1 cellular context compared by ENCODE assay signal in genomic region chr17:41812176-41813038, GRCh38.
TF ChIP-seq lines count a peak whose summit lies in the region.

A gene with protein sequence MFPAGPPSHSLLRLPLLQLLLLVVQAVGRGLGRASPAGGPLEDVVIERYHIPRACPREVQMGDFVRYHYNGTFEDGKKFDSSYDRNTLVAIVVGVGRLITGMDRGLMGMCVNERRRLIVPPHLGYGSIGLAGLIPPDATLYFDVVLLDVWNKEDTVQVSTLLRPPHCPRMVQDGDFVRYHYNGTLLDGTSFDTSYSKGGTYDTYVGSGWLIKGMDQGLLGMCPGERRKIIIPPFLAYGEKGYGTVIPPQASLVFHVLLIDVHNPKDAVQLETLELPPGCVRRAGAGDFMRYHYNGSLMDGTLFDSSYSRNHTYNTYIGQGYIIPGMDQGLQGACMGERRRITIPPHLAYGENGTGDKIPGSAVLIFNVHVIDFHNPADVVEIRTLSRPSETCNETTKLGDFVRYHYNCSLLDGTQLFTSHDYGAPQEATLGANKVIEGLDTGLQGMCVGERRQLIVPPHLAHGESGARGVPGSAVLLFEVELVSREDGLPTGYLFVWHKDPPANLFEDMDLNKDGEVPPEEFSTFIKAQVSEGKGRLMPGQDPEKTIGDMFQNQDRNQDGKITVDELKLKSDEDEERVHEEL (plus strand): TSS chr17:41813004. CDS start chr17:41813035, 31 bp downstream.

TF ChIP-seq in A549, 52 proteins besides CTCF, POLR2A, EP300 and RAD21 (continued from another document):
- TF ChIP-seq REST (IDR thresholded peaks at IDR 0.05) (no peak), HOXA7 (CRISPR knock-in tag; IDR thresholded peaks at IDR 0.05) (no peak), POLR2AphosphoS2 (conservative IDR thresholded peaks at IDR 0.05; ENCODE audit: low read length) (no peak), CBX2 (IDR thresholded peaks at IDR 0.05; ENCODE audit: borderline replicate concordance, low read depth) (no peak), JUN (IDR thresholded peaks at IDR 0.05) (peak; percentile 39 to 89; a peak in 2 of 5 replicates), FOXS1 (CRISPR knock-in tag; IDR thresholded peaks at IDR 0.05) (0 out of 2 replicates have a peak, but pooled peaks have one; percentile 16), EHF (CRISPR knock-in tag; IDR thresholded peaks at IDR 0.05) (no peak), NR3C1 (IDR thresholded peaks at IDR 0.05) (no peak), BHLHE40 (IDR thresholded peaks at IDR 0.05; ENCODE audit: low read depth, low read length) (no peak), EHMT2 (IDR thresholded peaks at IDR 0.05; ENCODE audit: low read depth) (no peak), SREBF2 (IDR thresholded peaks at IDR 0.05) (no peak), SMC3 (IDR thresholded peaks at IDR 0.05) (peak; percentile 26; the same call in 1 of the 3 replicates), RCOR1 (IDR thresholded peaks at IDR 0.05; ENCODE audit: low read depth, low read length) (no peak), NPAS2 (CRISPR knock-in tag; IDR thresholded peaks at IDR 0.05; ENCODE audit: borderline replicate concordance) (no peak), TP53 (CRISPR knock-in tag; IDR thresholded peaks at IDR 0.05) (no peak), NFE2L2 (conservative IDR thresholded peaks at IDR 0.05; ENCODE audit: low read length) (no peak), HEYL (CRISPR knock-in tag; IDR thresholded peaks at IDR 0.05) (no peak), HDAC2 (IDR thresholded peaks at IDR 0.05) (peak; percentile 85), HOXB5 (CRISPR knock-in tag; IDR thresholded peaks at IDR 0.05) (no peak), CHD2 (IDR thresholded peaks at IDR 0.05; ENCODE audit: low read length, partially characterized antibody) (peak; percentile 67), ATOH8 (CRISPR knock-in tag; IDR thresholded peaks at IDR 0.05; ENCODE audit: low read depth) (no peak), HOXB13 (CRISPR knock-in tag; IDR thresholded peaks at IDR 0.05; ENCODE audit: low read depth) (no peak), KDM5A (IDR thresholded peaks at IDR 0.05) (no peak)
- TF ChIP-seq, protein P1, sequence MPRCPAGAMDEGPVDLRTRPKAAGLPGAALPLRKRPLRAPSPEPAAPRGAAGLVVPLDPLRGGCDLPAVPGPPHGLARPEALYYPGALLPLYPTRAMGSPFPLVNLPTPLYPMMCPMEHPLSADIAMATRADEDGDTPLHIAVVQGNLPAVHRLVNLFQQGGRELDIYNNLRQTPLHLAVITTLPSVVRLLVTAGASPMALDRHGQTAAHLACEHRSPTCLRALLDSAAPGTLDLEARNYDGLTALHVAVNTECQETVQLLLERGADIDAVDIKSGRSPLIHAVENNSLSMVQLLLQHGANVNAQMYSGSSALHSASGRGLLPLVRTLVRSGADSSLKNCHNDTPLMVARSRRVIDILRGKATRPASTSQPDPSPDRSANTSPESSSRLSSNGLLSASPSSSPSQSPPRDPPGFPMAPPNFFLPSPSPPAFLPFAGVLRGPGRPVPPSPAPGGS (IDR thresholded peaks at IDR 0.05) = 0 out of 3 replicates have a peak, but pooled peaks have one; percentile 43
